In genomic region chr1:235073331-235073967, GRCh38 we compare ENCODE assay signal across 1 cellular context.
TF ChIP-seq lines count a peak whose summit lies in the region.

No MANE protein-coding gene starts in this region.

TF ChIP-seq in HepG2, 621 proteins besides CTCF, POLR2A, EP300 and RAD21 (continued from another document and continues in another):
- TF ChIP-seq SKIL (CRISPR knock-in tag; IDR thresholded peaks at IDR 0.05; ENCODE audit: borderline replicate concordance) (peak; percentile 94), KDM3A (CRISPR knock-in tag; IDR thresholded peaks at IDR 0.05; ENCODE audit: low read depth) (peak; percentile 74; the same call in 1 of the 2 replicates), ZNF451 (CRISPR knock-in tag; IDR thresholded peaks at IDR 0.05) (peak; percentile 59; the same call in 1 of the 2 replicates), EED (CRISPR knock-in tag; IDR thresholded peaks at IDR 0.05) (no peak), ETV5 (CRISPR knock-in tag; IDR thresholded peaks at IDR 0.05; ENCODE audit: borderline replicate concordance) (peak; percentile 95), ZNF333 (CRISPR knock-in tag; IDR thresholded peaks at IDR 0.05; ENCODE audit: borderline replicate concordance) (peak; percentile 76; the same call in 1 of the 2 replicates), ZNF841 (CRISPR knock-in tag; IDR thresholded peaks at IDR 0.05; ENCODE audit: borderline replicate concordance) (no peak), KDM5B (CRISPR knock-in tag; IDR thresholded peaks at IDR 0.05; ENCODE audit: borderline replicate concordance) (peak; percentile 85; the same call in 1 of the 2 replicates), ZBTB37 (CRISPR knock-in tag; IDR thresholded peaks at IDR 0.05) (peak; percentile 81), TRIM24 (CRISPR knock-in tag; IDR thresholded peaks at IDR 0.05) (peak; percentile 44), KLF6 (CRISPR knock-in tag; IDR thresholded peaks at IDR 0.05) (peak; percentile 94; the same call in 1 of the 2 replicates), RXRB (CRISPR knock-in tag; IDR thresholded peaks at IDR 0.05; ENCODE audit: borderline replicate concordance) (peak; percentile 97), ZNF143 (CRISPR knock-in tag; IDR thresholded peaks at IDR 0.05) (no peak), FOXJ3 (CRISPR knock-in tag; IDR thresholded peaks at IDR 0.05; ENCODE audit: borderline replicate concordance) (peak; percentile 85; the same call in 1 of the 2 replicates), THYN1 (CRISPR knock-in tag; IDR thresholded peaks at IDR 0.05; ENCODE audit: borderline replicate concordance, low read depth) (no peak), ZNF276 (CRISPR knock-in tag; IDR thresholded peaks at IDR 0.05; ENCODE audit: low read depth) (peak; percentile 63; the same call in 1 of the 2 replicates), SP1 (IDR thresholded peaks at IDR 0.05) (no peak), SP1 (CRISPR knock-in tag; IDR thresholded peaks at IDR 0.05) (no peak; the same call in 1 of the 2 replicates), FOXM1 (CRISPR knock-in tag; IDR thresholded peaks at IDR 0.05) (no peak), ZNF44 (CRISPR knock-in tag; IDR thresholded peaks at IDR 0.05) (peak; percentile 85; the same call in 1 of the 2 replicates), CENPT (CRISPR knock-in tag; IDR thresholded peaks at IDR 0.05; ENCODE audit: low read depth) (peak; percentile 68; the same call in 1 of the 2 replicates), U2AF1 (optimal IDR thresholded peaks at IDR 0.05; ENCODE audit: low read depth, low read length) (peak; percentile 90), YEATS4 (CRISPR knock-in tag; IDR thresholded peaks at IDR 0.05; ENCODE audit: borderline replicate concordance) (no peak; the same call in 1 of the 2 replicates), ZBTB34 (CRISPR knock-in tag; IDR thresholded peaks at IDR 0.05) (peak; percentile 91), ZNF335 (CRISPR knock-in tag; IDR thresholded peaks at IDR 0.05) (peak; percentile 77), ZNF597 (CRISPR knock-in tag; IDR thresholded peaks at IDR 0.05) (no peak), ZSCAN9 (CRISPR knock-in tag; IDR thresholded peaks at IDR 0.05; ENCODE audit: borderline replicate concordance) (peak; percentile 83; the same call in 1 of the 2 replicates), ZNF230 (CRISPR knock-in tag; IDR thresholded peaks at IDR 0.05) (0 out of 2 replicates have a peak, but pooled peaks have one; percentile 28), CAMTA2 (CRISPR knock-in tag; IDR thresholded peaks at IDR 0.05; ENCODE audit: borderline replicate concordance) (0 out of 2 replicates have a peak, but pooled peaks have one; percentile 34), SRY (CRISPR knock-in tag; IDR thresholded peaks at IDR 0.05) (peak; percentile 93), MAZ (IDR thresholded peaks at IDR 0.05; ENCODE audit: borderline replicate concordance, low read depth, low read length) (no peak; the same call in 1 of the 2 replicates), MAZ (CRISPR knock-in tag; IDR thresholded peaks at IDR 0.05; ENCODE audit: low read depth) (peak; percentile 69; the same call in 1 of the 2 replicates), ZSCAN5A (CRISPR knock-in tag; IDR thresholded peaks at IDR 0.05; ENCODE audit: borderline replicate concordance) (0 out of 2 replicates have a peak, but pooled peaks have one; percentile 12), SMYD3 (CRISPR knock-in tag; IDR thresholded peaks at IDR 0.05) (0 out of 2 replicates have a peak, but pooled peaks have one; percentile 18), ZNF24 (IDR thresholded peaks at IDR 0.05) (no peak), SKI (IDR thresholded peaks at IDR 0.05; ENCODE audit: partially characterized antibody) (peak; percentile 71), TRAFD1 (CRISPR knock-in tag; IDR thresholded peaks at IDR 0.05; ENCODE audit: borderline replicate concordance) (no peak), HNRNPL (IDR thresholded peaks at IDR 0.05; ENCODE audit: low read depth, low read length) (peak; percentile 99), ETS1 (CRISPR knock-in tag; IDR thresholded peaks at IDR 0.05) (no peak), HINFP (CRISPR knock-in tag; IDR thresholded peaks at IDR 0.05; ENCODE audit: low read depth) (no peak; the same call in 1 of the 2 replicates), PATZ1 (CRISPR knock-in tag; IDR thresholded peaks at IDR 0.05) (peak; percentile 88), ZNF18 (CRISPR knock-in tag; IDR thresholded peaks at IDR 0.05; ENCODE audit: insufficient replicate concordance) (peak; percentile 26), ZNF207 (IDR thresholded peaks at IDR 0.05; ENCODE audit: borderline replicate concordance) (no peak), ZFP36L2 (CRISPR knock-in tag; IDR thresholded peaks at IDR 0.05) (no peak), NFE2L2 (IDR thresholded peaks at IDR 0.05; ENCODE audit: low read length) (peak; percentile 73; the same call in 1 of the 2 replicates), ZNF746 (CRISPR knock-in tag; IDR thresholded peaks at IDR 0.05) (peak; percentile 92), ATF7-NPFF (CRISPR knock-in tag; IDR thresholded peaks at IDR 0.05; ENCODE audit: low read depth) (peak; percentile 75; the same call in 1 of the 2 replicates)
